Comparison of ENCODE assay signal across 9 cellular contexts in genomic region chr17:7001562-7001961, GRCh38. TPM values are rescaled to one million over a fixed set of nuclear protein-coding genes. Genes with fewer than 3 reads are reported as not detected.
DNase-seq lines count a peak whose midpoint lies in the region; ATAC-seq and TF ChIP-seq lines count a peak whose summit lies in the region.
"Had no signal": no experiment of that assay in that cellular context is flagged by ENCODE, and none has a peak within 500 bp of the region (broad histone marks: within the 10 kb centered on the region; RNA-seq: fewer than 3 reads in every experiment).

No MANE protein-coding gene starts in this region.

- H3K4me1 ChIP-seq in right cardiac atrium (ENCODE audit: control insufficient read depth, insufficient read depth, low read length) (no peaks in the 10 kb centered on the region), right atrium auricular region (no peaks in the 10 kb centered on the region), hepatocyte (ENCODE audit: insufficient read depth) (peaks cover 4% of the 10 kb centered on the region)

- no peaks in the 10 kb centered on the region for H3K9me3 Mint-ChIP-seq in activated CD8-positive, alpha-beta T cell treated with anti-CD3 and anti-CD28 coated beads for 36 hours

- DNase-seq in right cardiac atrium = peak in 2 of 3 donors; percentile 66 to 71
- DNase-seq in right atrium auricular region (ENCODE audit: low spot score) = no peak
- DNase-seq in activated CD8-positive, alpha-beta T cell treated with anti-CD3 and anti-CD28 coated beads for 36 hours = peak; percentile 71
- DNase-seq in hepatocyte (ENCODE audit: low spot score) = no peak
- no peak for DNase-seq in cerebellum (ENCODE audit: low spot score)
- DNase-seq in LoVo (ENCODE audit: low spot score) = no peak
- DNase-seq in superior temporal gyrus (ENCODE audit: extremely low spot score) = no peak

- intact Hi-C loops in right cardiac atrium (cut with DNase I) = loop anchor here in 3 of 4 donors (5.0 to 10.0 kb wide), 2 partner anchors 89 to 337 kb away; no protein-coding TSS in a partner anchor
- intact Hi-C loops in activated CD8-positive, alpha-beta T cell treated with anti-CD3 and anti-CD28 coated beads for 36 hours (cut with micrococcal nuclease) = no loop called here

- H3K36me3 ChIP-seq in right atrium auricular region (peaks cover 20% of the 10 kb centered on the region), hepatocyte (replicated peaks; ENCODE audit: insufficient read depth, low read depth) (no peaks in the 10 kb centered on the region)

- TF ChIP-seq CTCF in right atrium auricular region (IDR thresholded peaks at IDR 0.05) (peak in 1 of 2 donors; percentile 52), hepatocyte (IDR thresholded peaks at IDR 0.05; ENCODE audit: poor library complexity) (peak; percentile 40)
- TF ChIP-seq CTCF in activated CD8-positive, alpha-beta T cell treated with anti-CD3 and anti-CD28 coated beads for 36 hours (IDR thresholded peaks at IDR 0.05) = peak; percentile 60

- H3K4me2 ChIP-seq in hepatocyte = no peak overlapping the region

- CTCF ChIA-PET in activated CD8-positive, alpha-beta T cell treated with anti-CD3 and anti-CD28 coated beads for 36 hours (lab: Charles Lee) = interaction anchor here (0.9 to 14.2 kb wide), 4 partner anchors 19 to 91 kb away, joined by 3 to 284 read pairs (median 72); no protein-coding TSS in a partner anchor

- H4K20me1 ChIP-seq in hepatocyte (ENCODE audit: insufficient read depth, poor library complexity, severe bottlenecking) = peaks cover 4% of the 10 kb centered on the region

- H3K4me3 Mint-ChIP-seq in activated CD8-positive, alpha-beta T cell treated with anti-CD3 and anti-CD28 coated beads for 36 hours = no peak overlapping the region

- H2AFZ ChIP-seq in hepatocyte = no peak overlapping the region

- no peak overlapping the region for H3K4me3 ChIP-seq in right cardiac atrium (ENCODE audit: low read length)
- no peak overlapping the region for H3K4me3 ChIP-seq in right atrium auricular region
- no peak overlapping the region for H3K4me3 ChIP-seq in hepatocyte

- no peaks in the 10 kb centered on the region for H3K27me3 Mint-ChIP-seq in activated CD8-positive, alpha-beta T cell treated with anti-CD3 and anti-CD28 coated beads for 36 hours

- no peaks in the 10 kb centered on the region for H3K27me3 ChIP-seq in right cardiac atrium (ENCODE audit: control insufficient read depth, insufficient read depth)
- H3K27me3 ChIP-seq in right atrium auricular region = no peaks in the 10 kb centered on the region
- no peaks in the 10 kb centered on the region for H3K27me3 ChIP-seq in hepatocyte

- H3K27ac Mint-ChIP-seq in activated CD8-positive, alpha-beta T cell treated with anti-CD3 and anti-CD28 coated beads for 36 hours = no peak overlapping the region

- POLR2A ChIA-PET in activated CD8-positive, alpha-beta T cell treated with anti-CD3 and anti-CD28 coated beads for 36 hours (lab: Charles Lee) = no interaction called here

- H3K27ac ChIP-seq in right cardiac atrium (ENCODE audit: low read length) = no peak overlapping the region
- no peak overlapping the region for H3K27ac ChIP-seq in right atrium auricular region
- H3K27ac ChIP-seq in hepatocyte = no peak overlapping the region

- H3K36me3 Mint-ChIP-seq in activated CD8-positive, alpha-beta T cell treated with anti-CD3 and anti-CD28 coated beads for 36 hours (ENCODE audit: low read depth) = peaks cover 29% of the 10 kb centered on the region

- 52% methylated on average over 6 of the region's 6 CpGs for WGBS in right cardiac atrium
- WGBS in hepatocyte (ENCODE audit: low lambda C conversion rate, missing lambda C conversion rate) = 63% methylated on average over 6 of the region's 6 CpGs

- H3K9me3 ChIP-seq in right cardiac atrium (ENCODE audit: control insufficient read depth, low read length) = no peaks in the 10 kb centered on the region
- no peaks in the 10 kb centered on the region for H3K9me3 ChIP-seq in right atrium auricular region
- H3K9me3 ChIP-seq in hepatocyte (ENCODE audit: low read depth) = no peaks in the 10 kb centered on the region

- H3K9me2 ChIP-seq in hepatocyte (replicated peaks; ENCODE audit: insufficient read depth) = no peaks in the 10 kb centered on the region

- H3K79me2 ChIP-seq in hepatocyte = peaks cover 9% of the 10 kb centered on the region

- no peak for ATAC-seq in right cardiac atrium
- ATAC-seq in activated CD8-positive, alpha-beta T cell treated with anti-CD3 and anti-CD28 coated beads for 36 hours = no peak
- no peak for ATAC-seq in GM19324 (IDR thresholded peaks at IDR 0.05; ENCODE audit: low FRiP score, unreplicated experiment)

- peaks cover 10% of the 10 kb centered on the region for H3K4me1 Mint-ChIP-seq in activated CD8-positive, alpha-beta T cell treated with anti-CD3 and anti-CD28 coated beads for 36 hours (ENCODE audit: low read depth)

RNA-seq across cellular contexts. Expression of gene ALOX12, which starts 5.7 kb away (rescaled TPM):
- total RNA-seq in right cardiac atrium (under 1 TPM in 1 of 4 donors, not detected in 3; 0.18 TPM), right atrium auricular region (under 1 TPM in 1 of 2 donors, not detected in 1; 0.47 TPM), hepatocyte (not detected in 2 replicates), cerebellum (0.18 TPM)
- polyA plus RNA-seq in right cardiac atrium (0.09 TPM), hepatocyte (0.33 and 0.40 TPM in 2 replicates)
- not detected for total RNA-seq in activated CD8-positive, alpha-beta T cell treated with anti-CD3 and anti-CD28 coated beads for 36 hours
- total RNA-seq: left colon had no signal

RNA-seq across cellular contexts. Expression of gene RNASEK, which starts 10.9 kb away (rescaled TPM):
- total RNA-seq in right cardiac atrium = 100 to 1,000 TPM; 188 to 219 (median 193) TPM
- polyA plus RNA-seq in right cardiac atrium = 357 TPM
- 100 to 1,000 TPM; 231 to 334 TPM for total RNA-seq in right atrium auricular region
- 100 to 1,000 TPM in 1 of 2 experiments, 10 to 100 TPM in 1; 98.4 to 107 TPM for total RNA-seq in activated CD8-positive, alpha-beta T cell treated with anti-CD3 and anti-CD28 coated beads for 36 hours
- total RNA-seq in hepatocyte = 309 and 434 TPM in 2 replicates
- 889 and 995 TPM in 2 replicates for polyA plus RNA-seq in hepatocyte
- 35.2 TPM for total RNA-seq in cerebellum

RNA-seq across cellular contexts. Expression of gene BCL6B, which starts 21.3 kb away (rescaled TPM):
- total RNA-seq in right cardiac atrium (10 to 100 TPM in 2 of 4 donors, 1 to 10 TPM in 2; 6.7 to 16.8 (median 10.1) TPM), right atrium auricular region (1 to 10 TPM; 6.1 to 9.2 TPM), hepatocyte (0.53 and 1.1 TPM in 2 replicates), cerebellum (2.1 TPM)
- polyA plus RNA-seq in right cardiac atrium (6.9 TPM), hepatocyte (0.95 and 1.1 TPM in 2 replicates)
- 1 to 10 TPM; 1.2 to 2.4 TPM for total RNA-seq in activated CD8-positive, alpha-beta T cell treated with anti-CD3 and anti-CD28 coated beads for 36 hours

RNA-seq across cellular contexts. Expression of gene SLC16A13, which starts 34.3 kb away (rescaled TPM):
- total RNA-seq in right cardiac atrium (1 to 10 TPM in 2 of 4 donors, under 1 TPM in 2; 0.91 to 1.1 (median 0.98) TPM), right atrium auricular region (under 1 TPM; 0.70 to 0.71 TPM), hepatocyte (6.2 TPM in 2 replicates), cerebellum (1.4 TPM)
- polyA plus RNA-seq in right cardiac atrium (1.2 TPM), hepatocyte (18.8 and 21.1 TPM in 2 replicates)
- 1 to 10 TPM; 4.8 to 5.9 TPM for total RNA-seq in activated CD8-positive, alpha-beta T cell treated with anti-CD3 and anti-CD28 coated beads for 36 hours

RNA-seq across cellular contexts. Expression of gene SLC16A11, which starts 42.3 kb away (rescaled TPM):
- total RNA-seq in right cardiac atrium (1 to 10 TPM; 3.3 to 5.3 (median 3.7) TPM), right atrium auricular region (1 to 10 TPM; 1.9 to 3.4 TPM), hepatocyte (0.93 TPM in 1 of 2 replicates, not detected in the other), cerebellum (not detected)
- polyA plus RNA-seq in right cardiac atrium (11.3 TPM), hepatocyte (2.4 and 3.6 TPM in 2 replicates)
- 1 to 10 TPM; 3.1 to 3.4 TPM for total RNA-seq in activated CD8-positive, alpha-beta T cell treated with anti-CD3 and anti-CD28 coated beads for 36 hours

Comparison
In these comparisons a context has a peak if more than half of its experiments do, and no peak if none do; other contexts are left out.
1. DNase-seq: peak in right cardiac atrium (2 of 3) and activated CD8-positive, alpha-beta T cell treated with anti-CD3 and anti-CD28 coated beads for 36 hours (single experiment); none in right atrium auricular region (single experiment), hepatocyte (single experiment), cerebellum (single experiment), LoVo (single experiment) and superior temporal gyrus (single experiment).